10 cellular contexts compared by ENCODE assay signal in genomic region chr5:103582364-103582763, GRCh38. TPM values are rescaled to one million over a fixed set of nuclear protein-coding genes. Genes with fewer than 3 reads are reported as not detected.
DNase-seq lines count a peak whose midpoint lies in the region; ATAC-seq and TF ChIP-seq lines count a peak whose summit lies in the region.
"Had no signal": no experiment of that assay in that cellular context is flagged by ENCODE, and none has a peak within 500 bp of the region (broad histone marks: within the 10 kb centered on the region; RNA-seq: fewer than 3 reads in every experiment).

No MANE protein-coding gene starts in this region.

- H3K27me3 Mint-ChIP-seq in WTC11 (ENCODE audit: low read depth), result no peaks in the 10 kb centered on the region
- peaks cover 5% of the 10 kb centered on the region for H3K27me3 Mint-ChIP-seq in CD4-positive, alpha-beta T cell

- H3K4me3 Mint-ChIP-seq in WTC11, result no peak overlapping the region
- no peak overlapping the region for H3K4me3 Mint-ChIP-seq in CD4-positive, alpha-beta T cell
- H3K4me3 Mint-ChIP-seq: naive B cell had no signal

- CTCF ChIA-PET in WTC11 (lab: Charles Lee), result interaction anchor here (0.9 to 3.0 kb wide), 16 partner anchors 12 to 830 kb away, joined by 3 to 22 read pairs (median 4); no protein-coding TSS in a partner anchor
- CTCF ChIA-PET in CD4-positive, alpha-beta T cell (lab: Charles Lee), result no interaction called here

- no peaks in the 10 kb centered on the region for H3K36me3 Mint-ChIP-seq in WTC11
- H3K36me3 Mint-ChIP-seq in CD4-positive, alpha-beta T cell (ENCODE audit: low read depth), result no peaks in the 10 kb centered on the region
- H3K36me3 Mint-ChIP-seq: naive B cell had no signal

- POLR2A ChIA-PET in WTC11 (lab: Charles Lee), result interaction anchor here (0.6 kb wide), 1 partner anchor 104 kb away, joined by 4 read pairs; no protein-coding TSS in a partner anchor
- POLR2A ChIA-PET in CD4-positive, alpha-beta T cell (lab: Charles Lee), result no interaction called here

- no peaks in the 10 kb centered on the region for H3K9me3 Mint-ChIP-seq in WTC11
- no peaks in the 10 kb centered on the region for H3K9me3 Mint-ChIP-seq in CD4-positive, alpha-beta T cell
- H3K9me3 Mint-ChIP-seq: naive B cell had no signal

- H3K27ac ChIP-seq in CD4-positive, alpha-beta T cell (ENCODE audit: low read depth, low read length), result no peak overlapping the region
- H3K27ac ChIP-seq: Peyer's patch had no signal

- H3K4me1 Mint-ChIP-seq in WTC11, result no peaks in the 10 kb centered on the region
- H3K4me1 Mint-ChIP-seq in CD4-positive, alpha-beta T cell (ENCODE audit: low read depth), result no peaks in the 10 kb centered on the region
- H3K4me1 Mint-ChIP-seq: naive B cell had no signal

- H3K27ac Mint-ChIP-seq in WTC11, result no peak overlapping the region
- no peak overlapping the region for H3K27ac Mint-ChIP-seq in CD4-positive, alpha-beta T cell
- H3K27ac Mint-ChIP-seq: naive B cell had no signal

- no peaks in the 10 kb centered on the region for H3K9me3 ChIP-seq in CD4-positive, alpha-beta T cell (ENCODE audit: control insufficient read depth, low read length)
- H3K9me3 ChIP-seq: Peyer's patch had no signal

- DNase-seq in D341Med (ENCODE audit: low spot score), result peak; percentile 25
- peak; percentile 18 to 65 for DNase-seq in NCI-H2081 (lab: John Stamatoyannopoulos, UW)
- peak; percentile 36 for DNase-seq in WTC11 (ENCODE audit: low spot score)
- DNase-seq in kidney glomerular epithelial cell (lab: John Stamatoyannopoulos, UW), result peak; percentile 47
- no peak for DNase-seq in CD4-positive, alpha-beta T cell
- DNase-seq: naive B cell had no signal

- peaks cover 10% of the 10 kb centered on the region for H3K27me3 ChIP-seq in CD4-positive, alpha-beta T cell (ENCODE audit: control insufficient read depth, insufficient read depth, low read length)
- H3K27me3 ChIP-seq: Peyer's patch had no signal

- TF ChIP-seq CTCF in WTC11 (IDR thresholded peaks at IDR 0.05), result peak; percentile 36; the same call in 1 of the 2 replicates
- TF ChIP-seq CTCF in CD4-positive, alpha-beta T cell (IDR thresholded peaks at IDR 0.05), result no peak

- ATAC-seq in GM21528 (IDR thresholded peaks at IDR 0.05; ENCODE audit: low FRiP score, unreplicated experiment), result peak; percentile 73
- ATAC-seq in WTC11, result peak; percentile 55; the same call in 1 of the 2 replicates
- ATAC-seq in HG02938 (IDR thresholded peaks at IDR 0.05; ENCODE audit: unreplicated experiment), result no peak
- no peak for ATAC-seq in CD4-positive, alpha-beta T cell (ENCODE audit: poor library complexity)
- no peak for ATAC-seq in GM18520 (IDR thresholded peaks at IDR 0.05; ENCODE audit: unreplicated experiment)

- intact Hi-C loops in CD4-positive, alpha-beta T cell (cut with DNase I, micrococcal nuclease), result no loop called here

TF ChIP-seq in WTC11, 78 proteins besides CTCF, POLR2A, EP300 and RAD21:
- TF ChIP-seq RORB (CRISPR knock-in tag; IDR thresholded peaks at IDR 0.05) (no peak), ZNF512 (CRISPR knock-in tag; IDR thresholded peaks at IDR 0.05; ENCODE audit: borderline replicate concordance) (no peak), PRDM15 (CRISPR knock-in tag; IDR thresholded peaks at IDR 0.05) (no peak), E2F5 (CRISPR knock-in tag; IDR thresholded peaks at IDR 0.05) (no peak), ZMAT4 (CRISPR knock-in tag; IDR thresholded peaks at IDR 0.05) (no peak), CDX4 (CRISPR knock-in tag; IDR thresholded peaks at IDR 0.05; ENCODE audit: borderline replicate concordance) (no peak), CBFB (CRISPR knock-in tag; IDR thresholded peaks at IDR 0.05; ENCODE audit: low read depth) (no peak)

RNA-seq across cellular contexts. Expression of gene NUDT12, which starts 19.8 kb away (rescaled TPM):
- 14.9 to 16.0 TPM (median 15.3 TPM) in 3 replicates for total RNA-seq in WTC11 (2021)
- 1 to 10 TPM; 1.0 to 1.4 TPM for total RNA-seq in CD4-positive, alpha-beta T cell

Comparison
In these comparisons a context has a peak if more than half of its experiments do, and no peak if none do; other contexts are left out.
1. DNase-seq: peak in D341Med (single experiment), NCI-H2081 (2 of 2), WTC11 (single experiment) and kidney glomerular epithelial cell (single experiment); none in CD4-positive, alpha-beta T cell (0 of 10).
2. ATAC-seq: peak in GM21528 (single experiment) and WTC11 (single experiment); none in HG02938 (single experiment), CD4-positive, alpha-beta T cell (single experiment) and GM18520 (single experiment).